In genomic region chr2:38654495-38655381, GRCh38 we compare ENCODE assay signal across 13 cellular contexts. TPM values are rescaled to one million over a fixed set of nuclear protein-coding genes. Genes with fewer than 3 reads are reported as not detected.
DNase-seq lines count a peak whose midpoint lies in the region; FAIRE-seq and TF ChIP-seq lines count a peak whose summit lies in the region.
"Had no signal": no experiment of that assay in that cellular context is flagged by ENCODE, and none has a peak within 500 bp of the region (broad histone marks: within the 10 kb centered on the region; RNA-seq: fewer than 3 reads in every experiment).

No MANE protein-coding gene starts in this region.

- no peak for DNase-seq in T-helper 2 cell treated with Interferon-gamma antibody and Interleukin-4, amounts not matched to agents 5 μg/mL and 100 μg/mL, for 36 hours (ENCODE audit: low spot score)
- DNase-seq in T-helper 2 cell: no peak
- DNase-seq in NB4 (ENCODE audit: low read depth): peak; percentile 63
- peak in 4 of 7 donors; percentile 31 to 70 (median 40) for DNase-seq in adrenal gland
- DNase-seq in DMS 273 (lab: John Stamatoyannopoulos, UW; ENCODE audit: unreplicated experiment): no peak
- no peak for DNase-seq in GM19239 (ENCODE audit: insufficient read length, low spot score)
- no peak for DNase-seq in superior temporal gyrus (ENCODE audit: extremely low spot score)
- DNase-seq: amniotic stem cell; MG63; NCI-H2227 treated with DMSO at 0.1 percent for 48 hours; stimulated activated CD4-positive, alpha-beta T cell treated with anti-CD3 and anti-CD28 coated beads, Interleukin-4, amount 100 ng/mL, for 4 hours had no signal

- H3K27ac ChIP-seq in adrenal gland (peak overlapping the region; percentile 55 to 87 (median 77)), parathyroid adenoma (peak overlapping the region; percentile 5)

- H3K9ac ChIP-seq in parathyroid adenoma: no peak overlapping the region

- TF ChIP-seq CTCF in NB4 (IDR thresholded peaks at IDR 0.05; ENCODE audit: low read depth, low read length) (no peak), adrenal gland (IDR thresholded peaks at IDR 0.05) (no peak), parathyroid adenoma (IDR thresholded peaks at IDR 0.05) (no peak)

- no peaks in the 10 kb centered on the region for H3K79me2 ChIP-seq in parathyroid adenoma

- H3K36me3 ChIP-seq in adrenal gland (replicated peaks in 1 of 2) (no peaks in the 10 kb centered on the region), parathyroid adenoma (ENCODE audit: control insufficient read depth, insufficient read depth, low read length) (no peaks in the 10 kb centered on the region)
- H3K36me3 ChIP-seq: MG63 had no signal

- H3K4me2 ChIP-seq in parathyroid adenoma (ENCODE audit: low read length): peak overlapping the region; percentile 9

- H3K4me3 ChIP-seq in NB4 (ENCODE audit: low read depth, low read length) (no peak overlapping the region), adrenal gland (no peak overlapping the region), parathyroid adenoma (ENCODE audit: low read depth, low read length) (no peak overlapping the region)
- H3K4me3 ChIP-seq: MG63 had no signal

- H2AFZ ChIP-seq in parathyroid adenoma: peak overlapping the region; percentile 72

- intact Hi-C loops in adrenal gland (cut with DNase I): no loop called here

- peaks cover 5% of the 10 kb centered on the region for H3K36me3 Mint-ChIP-seq in T-helper 2 cell treated with Interferon-gamma antibody and Interleukin-4, amounts not matched to agents 5 μg/mL and 100 μg/mL, for 36 hours (ENCODE audit: low read depth)

- 64 to 78% (median 73%) methylated on average over 12 to 14 of the region's 14 CpGs for WGBS in adrenal gland, 4 donors

- FAIRE-seq in GM19239 (lab: Jason Lieb, UNC): no peak
- FAIRE-seq: A204.1 had no signal

- H3K9me3 Mint-ChIP-seq in T-helper 2 cell treated with Interferon-gamma antibody and Interleukin-4, amounts not matched to agents 5 μg/mL and 100 μg/mL, for 36 hours: peaks cover 11% of the 10 kb centered on the region

- H3K27me3 Mint-ChIP-seq in T-helper 2 cell treated with Interferon-gamma antibody and Interleukin-4, amounts not matched to agents 5 μg/mL and 100 μg/mL, for 36 hours (ENCODE audit: low read depth): no peaks in the 10 kb centered on the region

- H3K4me1 Mint-ChIP-seq in T-helper 2 cell treated with Interferon-gamma antibody and Interleukin-4, amounts not matched to agents 5 μg/mL and 100 μg/mL, for 36 hours (ENCODE audit: low read depth): peaks cover 71% of the 10 kb centered on the region

- H3K27ac Mint-ChIP-seq in T-helper 2 cell treated with Interferon-gamma antibody and Interleukin-4, amounts not matched to agents 5 μg/mL and 100 μg/mL, for 36 hours: peak overlapping the region; percentile 89

- H3K27me3 ChIP-seq in adrenal gland (no peaks in the 10 kb centered on the region), parathyroid adenoma (ENCODE audit: control insufficient read depth, insufficient read depth, low read length) (no peaks in the 10 kb centered on the region)
- H3K27me3 ChIP-seq: MG63 had no signal

- peaks cover 26 to 46% of the 10 kb centered on the region in 2 donors for H3K4me1 ChIP-seq in adrenal gland (replicated peaks in 1 of 2)
- peaks cover 14% of the 10 kb centered on the region for H3K4me1 ChIP-seq in parathyroid adenoma

- no peak for TF ChIP-seq POLR2A in NB4 (IDR thresholded peaks at IDR 0.05; ENCODE audit: extremely low read depth, insufficient read length)
- TF ChIP-seq POLR2A in adrenal gland (IDR thresholded peaks at IDR 0.05): no peak

- peak overlapping the region; percentile 71 for H3K4me3 Mint-ChIP-seq in T-helper 2 cell treated with Interferon-gamma antibody and Interleukin-4, amounts not matched to agents 5 μg/mL and 100 μg/mL, for 36 hours

- H3K9me3 ChIP-seq in adrenal gland (replicated peaks in 1 of 3) (no peaks in the 10 kb centered on the region), parathyroid adenoma (ENCODE audit: control insufficient read depth, low read length) (no peaks in the 10 kb centered on the region)
- H3K9me3 ChIP-seq: MG63 had no signal

RNA-seq across cellular contexts. Expression of gene GALM, which starts 11.2 kb away (rescaled TPM):
- total RNA-seq in adrenal gland: 100 to 1,000 TPM in 7 of 8 donors, 10 to 100 TPM in 1; 40.0 to 351 (median 178) TPM
- polyA plus RNA-seq in adrenal gland: 100 to 1,000 TPM in 2 of 3 donors, 10 to 100 TPM in 1; 71.8 to 172 (median 127) TPM

RNA-seq across cellular contexts. Expression of gene HNRNPLL, which starts 52.0 kb away (rescaled TPM):
- total RNA-seq in adrenal gland: 10 to 100 TPM; 24.5 to 75.2 (median 60.9) TPM
- 10 to 100 TPM; 19.5 to 25.8 (median 20.5) TPM for polyA plus RNA-seq in adrenal gland

Comparison
In these comparisons a context has a peak if more than half of its experiments do, and no peak if none do; other contexts are left out.
1. DNase-seq: peak in NB4 (single experiment) and adrenal gland (4 of 7); none in T-helper 2 cell treated with Interferon-gamma antibody and Interleukin-4, amounts not matched to agents 5 μg/mL and 100 μg/mL, for 36 hours (single experiment), T-helper 2 cell (0 of 5), DMS 273 (single experiment), GM19239 (single experiment) and superior temporal gyrus (single experiment).